ENCODE assay signal across 12 cellular contexts in genomic region chr2:80303006-80303741, GRCh38. TPM values are rescaled to one million over a fixed set of nuclear protein-coding genes. Genes with fewer than 3 reads are reported as not detected.
DNase-seq lines count a peak whose midpoint lies in the region; ATAC-seq and TF ChIP-seq lines count a peak whose summit lies in the region.
"Had no signal": no experiment of that assay in that cellular context is flagged by ENCODE, and none has a peak within 500 bp of the region (broad histone marks: within the 10 kb centered on the region; RNA-seq: fewer than 3 reads in every experiment).

No MANE protein-coding gene starts in this region.

- CTCF ChIA-PET in GM10248 (lab: Yijun Ruan, JAX), result no interaction called here

- H3K4me3 Mint-ChIP-seq in immature natural killer cell, result no peak overlapping the region
- H3K4me3 Mint-ChIP-seq: activated B cell treated with CpG ODN at 0.5 μM for 24 hours; activated naive CD8-positive, alpha-beta T cell; CD4-positive, alpha-beta T cell had no signal

- H3K4me1 Mint-ChIP-seq in immature natural killer cell, result no peaks in the 10 kb centered on the region
- H3K4me1 Mint-ChIP-seq: activated B cell treated with CpG ODN at 0.5 μM for 24 hours had no signal

- H3K27ac ChIP-seq in caudate nucleus (ENCODE audit: low read depth, low read length) (peak overlapping the region; percentile 80), psoas muscle (no peak overlapping the region)

- WGBS in psoas muscle, 3 donors, result 1 to 2% (median 1%) methylated on average over 58 of the region's 58 CpGs

- DNase-seq in GM10248 (ENCODE audit: extremely low spot score) (peak; percentile 10), caudate nucleus (lab: John Stamatoyannopoulos, UW) (peak in 23 of 61 donors; percentile 22 to 77 (median 50)), inferior parietal cortex (ENCODE audit: extremely low spot score) (peak; percentile 26), psoas muscle (peak in 1 of 2 donors; percentile 42), immature natural killer cell (no peak)
- no peak for DNase-seq in activated naive CD4-positive, alpha-beta T cell (lab: John Stamatoyannopoulos, UW)
- no peak for DNase-seq in stimulated activated CD4-positive, alpha-beta T cell treated with anti-CD3 and anti-CD28 coated beads, Interleukin-4, amount 100 ng/mL, for 4 hours
- DNase-seq: activated B cell treated with CpG ODN at 0.5 μM for 24 hours; CD4-positive, alpha-beta T cell had no signal

- peaks cover 10 to 43% (median 17%) of the 10 kb centered on the region in 6 donors for H3K9me3 Mint-ChIP-seq in immature natural killer cell

- H3K27ac Mint-ChIP-seq in immature natural killer cell, result no peak overlapping the region
- H3K27ac Mint-ChIP-seq: activated B cell treated with CpG ODN at 0.5 μM for 24 hours; activated naive CD8-positive, alpha-beta T cell; CD4-positive, alpha-beta T cell had no signal

- H3K27me3 ChIP-seq in psoas muscle (ENCODE audit: insufficient read depth in 3 of 3, low read length in 2 of 3), result peaks cover 0 to 51% (median 33%) of the 10 kb centered on the region in 3 donors

- TF ChIP-seq CTCF in GM10248 (IDR thresholded peaks at IDR 0.05; ENCODE audit: control extremely low read depth, extremely low read depth, low read depth, missing control alignments) (no peak), psoas muscle (IDR thresholded peaks at IDR 0.05) (no peak)

- no peaks in the 10 kb centered on the region for H3K4me1 ChIP-seq in psoas muscle

- intact Hi-C loops in psoas muscle (cut with DNase I), result no loop called here

- H3K36me3 Mint-ChIP-seq in immature natural killer cell, result peaks cover 0 to 3% (median 0%) of the 10 kb centered on the region in 3 donors
- H3K36me3 Mint-ChIP-seq: activated naive CD8-positive, alpha-beta T cell had no signal

- peaks cover 10 to 11% (median 11%) of the 10 kb centered on the region in 3 donors for H3K27me3 Mint-ChIP-seq in immature natural killer cell (ENCODE audit: low read depth in 3 of 3)

- peak overlapping the region; percentile 49 for H3K4me3 ChIP-seq in psoas muscle

- POLR2A ChIA-PET in GM10248 (lab: Yijun Ruan, JAX), result no interaction called here

- ATAC-seq in psoas muscle, result peak in 1 of 4 donors; percentile 42
- ATAC-seq in HG02678 (IDR thresholded peaks at IDR 0.05; ENCODE audit: unreplicated experiment), result no peak
- ATAC-seq: esophagus mucosa had no signal

- H3K9me3 ChIP-seq in psoas muscle, result no peaks in the 10 kb centered on the region

- no peaks in the 10 kb centered on the region for H3K36me3 ChIP-seq in psoas muscle (ENCODE audit: insufficient read depth in 1 of 2, low read depth in 1 of 2)

RNA-seq across cellular contexts. Expression of gene LRRTM1, which starts 1.4 kb away (rescaled TPM):
- total RNA-seq in psoas muscle, result under 1 TPM in 1 of 4 donors, not detected in 3; 0.36 TPM
- polyA plus RNA-seq in psoas muscle (under 1 TPM in 2 of 3 donors, not detected in 1; 0.01 to 0.20 TPM), immature natural killer cell (not detected)
- total RNA-seq: activated B cell treated with CpG ODN at 0.5 μM for 24 hours; CD4-positive, alpha-beta T cell; esophagus mucosa had no signal

Comparison
In these comparisons a context has a peak if more than half of its experiments do, and no peak if none do; other contexts are left out.
1. DNase-seq: peak in GM10248 (single experiment) and inferior parietal cortex (single experiment); none in immature natural killer cell (0 of 3), activated naive CD4-positive, alpha-beta T cell (0 of 4) and stimulated activated CD4-positive, alpha-beta T cell treated with anti-CD3 and anti-CD28 coated beads, Interleukin-4, amount 100 ng/mL, for 4 hours (0 of 2).